8 cellular contexts compared by ENCODE assay signal in genomic region chr10:24382979-24383663, GRCh38.
DNase-seq lines count a peak whose midpoint lies in the region; ATAC-seq and TF ChIP-seq lines count a peak whose summit lies in the region.

No MANE protein-coding gene starts in this region.

- intact Hi-C loops in posterior cingulate gyrus (cut with DNase I) = no loop called here

- H3K9me3 ChIP-seq in SK-N-MC (ENCODE audit: low read depth, low read length) = no peaks in the 10 kb centered on the region
- H3K9me3 ChIP-seq in liver (ENCODE audit: control insufficient read depth in 4 of 4, low read length in 3 of 4) = no peaks in the 10 kb centered on the region
- H3K9me3 ChIP-seq in SK-N-SH = no peaks in the 10 kb centered on the region

- no peak overlapping the region for H3K9ac ChIP-seq in SK-N-MC (ENCODE audit: insufficient read length)
- no peak overlapping the region for H3K9ac ChIP-seq in liver (ENCODE audit: low read depth in 1 of 2, low read length in 2 of 2)
- no peak overlapping the region for H3K9ac ChIP-seq in SK-N-SH

- H3K36me3 ChIP-seq in SK-N-MC (ENCODE audit: insufficient read depth, low read length) = peaks cover 7% of the 10 kb centered on the region
- H3K36me3 ChIP-seq in liver (ENCODE audit: control insufficient read depth in 4 of 4, insufficient read depth in 3 of 4, low read depth in 1 of 4, low read length in 3 of 4) = no peaks in the 10 kb centered on the region
- H3K36me3 ChIP-seq in SK-N-SH (replicated peaks in 1 of 2; ENCODE audit: control insufficient read depth in 1 of 2, insufficient read depth in 2 of 2, low read length in 1 of 2) = no peaks in the 10 kb centered on the region

- CTCF ChIA-PET in SK-N-SH (lab: Yijun Ruan, JAX) = interaction anchor here (0.9 to 2.0 kb wide), 5 partner anchors 23 to 1090 kb away, joined by 3 to 8 read pairs (median 3); no protein-coding TSS in a partner anchor

- 66% methylated on average over 12 of the region's 12 CpGs for WGBS in liver
- 91% methylated on average over 12 of the region's 12 CpGs for WGBS in SK-N-SH (ENCODE audit: low lambda C conversion rate)

- H3K27me3 ChIP-seq in liver (ENCODE audit: control insufficient read depth in 4 of 4, insufficient read depth in 4 of 4, low read length in 3 of 4) (no peaks in the 10 kb centered on the region), SK-N-SH (ENCODE audit: insufficient read depth) (no peaks in the 10 kb centered on the region)

- H3K4me2 ChIP-seq in SK-N-SH = no peak overlapping the region; the same call in 1 of the 2 replicates

- no peak for DNase-seq in SK-N-MC (ENCODE audit: low read depth, low spot score)
- no peak for DNase-seq in posterior cingulate gyrus
- DNase-seq in activated naive CD4-positive, alpha-beta T cell treated with Interleukin-2 at 50 U/mL for 16 hours = no peak
- no peak for DNase-seq in SK-N-SH
- no peak for DNase-seq in activated CD4-positive, alpha-beta T cell treated with anti-CD3 and anti-CD28 coated beads for 4 hours

- peak; percentile 68 for ATAC-seq in GM19035 (IDR thresholded peaks at IDR 0.05; ENCODE audit: unreplicated experiment)
- peak; percentile 59 for ATAC-seq in HG02798 (IDR thresholded peaks at IDR 0.05; ENCODE audit: poor library complexity, unreplicated experiment)

- H3K79me2 ChIP-seq in SK-N-SH (ENCODE audit: insufficient read depth) = no peaks in the 10 kb centered on the region

- no peaks in the 10 kb centered on the region for H3K9me2 ChIP-seq in SK-N-SH

- H3K4me3 ChIP-seq in SK-N-MC (no peak overlapping the region), liver (ENCODE audit: low read depth in 1 of 3, low read length in 3 of 3) (no peak overlapping the region), SK-N-SH (ENCODE audit: low read depth in 2 of 2, low read length in 1 of 2) (no peak overlapping the region)

- POLR2A ChIA-PET in SK-N-SH (lab: Yijun Ruan, JAX) = no interaction called here

- no peaks in the 10 kb centered on the region for H4K20me1 ChIP-seq in SK-N-SH (ENCODE audit: insufficient read depth)

- no peak overlapping the region for H2AFZ ChIP-seq in SK-N-SH (ENCODE audit: low read depth)

- H3F3A ChIP-seq in SK-N-SH (replicated peaks; ENCODE audit: insufficient read depth) = no peaks in the 10 kb centered on the region

- H3K27ac ChIP-seq in SK-N-MC (0 out of 2 replicates have a peak overlapping the region, but pooled peaks have one; percentile 46), liver (ENCODE audit: low read depth in 1 of 2, low read length in 2 of 2) (no peak overlapping the region), SK-N-SH (ENCODE audit: low read depth in 2 of 2, low read length in 1 of 2) (peak overlapping the region in 1 of 2 experiments; percentile 24; a peak in 1 of 4 replicates)

- TF ChIP-seq RAD21 in liver (IDR thresholded peaks at IDR 0.05) (no peak), SK-N-SH (IDR thresholded peaks at IDR 0.05; ENCODE audit: low read length) (no peak)

- H3K4me1 ChIP-seq in liver (ENCODE audit: control insufficient read depth in 4 of 4, insufficient read depth in 4 of 4, low read length in 3 of 4) (no peaks in the 10 kb centered on the region), SK-N-SH (ENCODE audit: control insufficient read depth in 1 of 2, insufficient read depth in 2 of 2, low read depth in 1 of 2, low read length in 1 of 2) (peaks cover 3 to 25% of the 10 kb centered on the region in 2 experiments; a peak in 2 of 4 replicates)

- TF ChIP-seq CTCF in liver (IDR thresholded peaks at IDR 0.05; ENCODE audit: low read depth, low read length, missing input control) (no peak), SK-N-SH (IDR thresholded peaks at IDR 0.05) (no peak)

- TF ChIP-seq EP300 in SK-N-SH (IDR thresholded peaks at IDR 0.05; ENCODE audit: borderline replicate concordance in 1 of 2, low read depth in 1 of 2, low read length in 1 of 2) = no peak

TF ChIP-seq in liver, 16 proteins besides CTCF, POLR2A, EP300 and RAD21:
- no peak for TF ChIP-seq FOXA1 (IDR thresholded peaks at IDR 0.05)
- peak; percentile 8 for TF ChIP-seq NR2F2 (IDR thresholded peaks at IDR 0.05)
- no peak for TF ChIP-seq RXRA (IDR thresholded peaks at IDR 0.05)

TF ChIP-seq in SK-N-SH, 30 proteins besides CTCF, POLR2A, EP300 and RAD21:
- TF ChIP-seq CHD2 (IDR thresholded peaks at IDR 0.05; ENCODE audit: low read length, partially characterized antibody) = no peak
- TF ChIP-seq MAX (IDR thresholded peaks at IDR 0.05; ENCODE audit: low read depth) = no peak
- TF ChIP-seq, protein P1, sequence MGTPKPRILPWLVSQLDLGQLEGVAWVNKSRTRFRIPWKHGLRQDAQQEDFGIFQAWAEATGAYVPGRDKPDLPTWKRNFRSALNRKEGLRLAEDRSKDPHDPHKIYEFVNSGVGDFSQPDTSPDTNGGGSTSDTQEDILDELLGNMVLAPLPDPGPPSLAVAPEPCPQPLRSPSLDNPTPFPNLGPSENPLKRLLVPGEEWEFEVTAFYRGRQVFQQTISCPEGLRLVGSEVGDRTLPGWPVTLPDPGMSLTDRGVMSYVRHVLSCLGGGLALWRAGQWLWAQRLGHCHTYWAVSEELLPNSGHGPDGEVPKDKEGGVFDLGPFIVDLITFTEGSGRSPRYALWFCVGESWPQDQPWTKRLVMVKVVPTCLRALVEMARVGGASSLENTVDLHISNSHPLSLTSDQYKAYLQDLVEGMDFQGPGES (IDR thresholded peaks at IDR 0.05; ENCODE audit: low read depth, low read length) = no peak
- no peak for TF ChIP-seq RXRA (IDR thresholded peaks at IDR 0.05; ENCODE audit: borderline replicate concordance, low read depth)
- no peak for TF ChIP-seq USF1 (IDR thresholded peaks at IDR 0.05; ENCODE audit: borderline replicate concordance, low read depth)
- no peak for TF ChIP-seq FOXM1 (IDR thresholded peaks at IDR 0.05; ENCODE audit: low read depth)
- no peak for TF ChIP-seq FOSL2 (IDR thresholded peaks at IDR 0.05; ENCODE audit: borderline replicate concordance, low read depth)
- TF ChIP-seq MXI1 (IDR thresholded peaks at IDR 0.05; ENCODE audit: low read depth, low read length) = no peak
- no peak for TF ChIP-seq TCF12 (IDR thresholded peaks at IDR 0.05)
- no peak for TF ChIP-seq SMC3 (IDR thresholded peaks at IDR 0.05; ENCODE audit: low read depth, low read length)
- no peak for TF ChIP-seq TEAD4 (IDR thresholded peaks at IDR 0.05; ENCODE audit: borderline replicate concordance, insufficient read depth)
- TF ChIP-seq ELF1 (IDR thresholded peaks at IDR 0.05) = no peak
- no peak for TF ChIP-seq REST (IDR thresholded peaks at IDR 0.05; ENCODE audit: low read depth, low read length)
- TF ChIP-seq RCOR1 (IDR thresholded peaks at IDR 0.05; ENCODE audit: low read length) = no peak
- TF ChIP-seq RFX5 (IDR thresholded peaks at IDR 0.05; ENCODE audit: low read length) = no peak
- no peak for TF ChIP-seq YY1 (IDR thresholded peaks at IDR 0.05; ENCODE audit: low read depth)
- TF ChIP-seq GABPA (IDR thresholded peaks at IDR 0.05; ENCODE audit: low read depth) = no peak
- no peak for TF ChIP-seq FOXJ3 (CRISPR knock-in tag; IDR thresholded peaks at IDR 0.05)
- no peak for TF ChIP-seq POLR2AphosphoS5 (IDR thresholded peaks at IDR 0.05; ENCODE audit: low read depth, low read length)
